Comparison of ENCODE assay signal across 8 cellular contexts in the genomic region with DNA sequence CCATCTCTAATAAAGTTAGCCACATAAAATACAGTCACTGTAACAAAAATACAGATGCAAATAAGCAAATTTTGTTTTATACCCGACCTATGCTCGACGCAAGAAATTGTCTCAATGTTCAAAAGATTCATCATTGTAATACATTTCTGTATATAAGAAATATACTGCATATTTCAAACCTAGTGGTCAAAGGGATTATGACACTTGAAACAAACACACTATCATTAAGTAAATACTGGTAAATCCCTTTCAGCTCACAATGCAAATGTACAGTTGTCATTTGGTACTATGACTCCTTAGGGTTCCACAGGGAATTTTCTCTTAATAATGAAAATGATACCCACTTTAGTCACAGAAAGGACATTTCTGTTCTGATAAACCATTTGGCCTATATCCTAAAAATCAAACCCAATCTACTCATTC. TPM values are rescaled to one million over a fixed set of nuclear protein-coding genes. Genes with fewer than 3 reads are reported as not detected.
A peak's percentile ranks its signal among the peaks of the same experiment; 100 is the strongest.
DNase-seq lines count a peak whose midpoint lies in the region; ATAC-seq, FAIRE-seq and TF ChIP-seq lines count a peak whose summit lies in the region.

No MANE protein-coding gene starts in this region.

- H3K36me3 Mint-ChIP-seq in IgD-negative memory B cell, result no peaks in the 10 kb centered on the region
- H3K36me3 Mint-ChIP-seq in activated T-helper 2 cell treated with anti-CD3 and anti-CD28 coated beads, Interferon-gamma antibody, Interleukin-2, Interleukin-4, amounts not matched to agents 10 μg/mL and 5 μg/mL and 100 μg/mL, durations not matched to agents 14 hours and 24 hours and 36 hours (ENCODE audit: low read depth), result peaks cover 10% of the 10 kb centered on the region

- peak; percentile 19 for FAIRE-seq in kidney (lab: Jason Lieb, UNC)

- TF ChIP-seq EP300 in upper lobe of left lung (IDR thresholded peaks at IDR 0.05), result no peak

- H3K27ac ChIP-seq in kidney (ENCODE audit: low read depth in 2 of 2, low read length in 2 of 2) (no peak overlapping the region), upper lobe of left lung (peak overlapping the region in 1 of 4 donors; percentile 99)

- peak overlapping the region; percentile 87 to 100 (median 99) for H3K27ac Mint-ChIP-seq in IgD-negative memory B cell
- peak overlapping the region; percentile 100 for H3K27ac Mint-ChIP-seq in activated T-helper 2 cell treated with anti-CD3 and anti-CD28 coated beads, Interferon-gamma antibody, Interleukin-2, Interleukin-4, amounts not matched to agents 10 μg/mL and 5 μg/mL and 100 μg/mL, durations not matched to agents 14 hours and 24 hours and 36 hours

- H3K9me3 Mint-ChIP-seq in IgD-negative memory B cell, result peaks cover 0 to 2% (median 0%) of the 10 kb centered on the region in 3 donors
- no peaks in the 10 kb centered on the region for H3K9me3 Mint-ChIP-seq in activated T-helper 2 cell treated with anti-CD3 and anti-CD28 coated beads, Interferon-gamma antibody, Interleukin-2, Interleukin-4, amounts not matched to agents 10 μg/mL and 5 μg/mL and 100 μg/mL, durations not matched to agents 14 hours and 24 hours and 36 hours

- peaks cover 37 to 47% (median 40%) of the 10 kb centered on the region in 3 donors for H3K4me1 Mint-ChIP-seq in IgD-negative memory B cell
- H3K4me1 Mint-ChIP-seq in activated T-helper 2 cell treated with anti-CD3 and anti-CD28 coated beads, Interferon-gamma antibody, Interleukin-2, Interleukin-4, amounts not matched to agents 10 μg/mL and 5 μg/mL and 100 μg/mL, durations not matched to agents 14 hours and 24 hours and 36 hours (ENCODE audit: low read depth), result peaks cover 59% of the 10 kb centered on the region

- WGBS in upper lobe of left lung, 2 donors, result 68 to 69% methylated on average over 3 of the region's 3 CpGs

- no peak for TF ChIP-seq POLR2A in upper lobe of left lung (IDR thresholded peaks at IDR 0.05)

- peak; percentile 37 for DNase-seq in DMS79 treated with DMSO at 0.1 percent for 48 hours (lab: John Stamatoyannopoulos, UW)
- no peak for DNase-seq in activated T-helper 2 cell treated with anti-CD3 and anti-CD28 coated beads, Interferon-gamma antibody, Interleukin-2, Interleukin-4, amounts not matched to agents 10 μg/mL and 5 μg/mL and 100 μg/mL, durations not matched to agents 14 hours and 24 hours and 36 hours (ENCODE audit: low spot score)
- no peak for DNase-seq in kidney
- DNase-seq in upper lobe of left lung, result no peak
- DNase-seq in foreskin melanocyte, result no peak

- ATAC-seq in upper lobe of left lung (ENCODE audit: low FRiP score in 2 of 2) (no peak), GM21717 (IDR thresholded peaks at IDR 0.05; ENCODE audit: unreplicated experiment) (no peak), GM21528 (IDR thresholded peaks at IDR 0.05; ENCODE audit: low FRiP score, unreplicated experiment) (no peak)

- intact Hi-C loops in activated T-helper 2 cell treated with anti-CD3 and anti-CD28 coated beads, Interferon-gamma antibody, Interleukin-2, Interleukin-4, amounts not matched to agents 10 μg/mL and 5 μg/mL and 100 μg/mL, durations not matched to agents 14 hours and 24 hours and 36 hours (cut with micrococcal nuclease), result loop anchor here (5.0 to 10.0 kb wide), 4 partner anchors 186 to 862 kb away; no protein-coding TSS in a partner anchor
- intact Hi-C loops in kidney (cut with DNase I), result no loop called here

- H3K36me3 ChIP-seq in kidney (ENCODE audit: control insufficient read depth in 1 of 2, insufficient read depth in 2 of 2, low read length in 2 of 2), result no peaks in the 10 kb centered on the region
- H3K36me3 ChIP-seq in upper lobe of left lung, result no peaks in the 10 kb centered on the region

- peak overlapping the region; percentile 24 to 97 (median 66) for H3K4me3 Mint-ChIP-seq in IgD-negative memory B cell
- H3K4me3 Mint-ChIP-seq in activated T-helper 2 cell treated with anti-CD3 and anti-CD28 coated beads, Interferon-gamma antibody, Interleukin-2, Interleukin-4, amounts not matched to agents 10 μg/mL and 5 μg/mL and 100 μg/mL, durations not matched to agents 14 hours and 24 hours and 36 hours (ENCODE audit: low read depth), result peak overlapping the region; percentile 93

- H3K4me3 ChIP-seq in kidney (ENCODE audit: low read length in 2 of 2) (no peak overlapping the region), upper lobe of left lung (no peak overlapping the region)

- H3K9me3 ChIP-seq in kidney (ENCODE audit: control insufficient read depth in 1 of 2, low read length in 2 of 2) (no peaks in the 10 kb centered on the region), upper lobe of left lung (no peaks in the 10 kb centered on the region)

- H3K27me3 Mint-ChIP-seq in IgD-negative memory B cell, result no peaks in the 10 kb centered on the region
- no peaks in the 10 kb centered on the region for H3K27me3 Mint-ChIP-seq in activated T-helper 2 cell treated with anti-CD3 and anti-CD28 coated beads, Interferon-gamma antibody, Interleukin-2, Interleukin-4, amounts not matched to agents 10 μg/mL and 5 μg/mL and 100 μg/mL, durations not matched to agents 14 hours and 24 hours and 36 hours (ENCODE audit: low read depth)

- H3K4me1 ChIP-seq in kidney (ENCODE audit: control insufficient read depth in 1 of 2, insufficient read depth in 1 of 2, low read depth in 1 of 2, low read length in 2 of 2) (peaks cover 0 to 16% of the 10 kb centered on the region in 2 donors), upper lobe of left lung (peaks cover 13 to 16% (median 15%) of the 10 kb centered on the region in 4 donors)

- no peak overlapping the region for H3K9ac ChIP-seq in kidney (ENCODE audit: low read length in 2 of 2)

- H3K27me3 ChIP-seq in upper lobe of left lung, result no peaks in the 10 kb centered on the region

- TF ChIP-seq CTCF in kidney (IDR thresholded peaks at IDR 0.05; ENCODE audit: borderline replicate concordance, extremely low read depth, insufficient read depth) (peak; percentile 12), upper lobe of left lung (IDR thresholded peaks at IDR 0.05) (peak; percentile 35 to 67 (median 53))

RNA-seq across cellular contexts. Expression of gene HIVEP2, which starts 2.2 kb away (rescaled TPM):
- polyA plus RNA-seq in IgD-negative memory B cell, result 5.9 TPM
- 24.3 and 26.1 TPM in 2 replicates for total RNA-seq in activated T-helper 2 cell treated with anti-CD3 and anti-CD28 coated beads, Interferon-gamma antibody, Interleukin-2, Interleukin-4, amounts not matched to agents 10 μg/mL and 5 μg/mL and 100 μg/mL, durations not matched to agents 14 hours and 24 hours and 36 hours
- 26.0 TPM for total RNA-seq in kidney
- 2.4 TPM for polyA plus RNA-seq in kidney (ENCODE audit: insufficient read depth, low read depth, low replicate concordance)
- total RNA-seq in upper lobe of left lung, result 10 to 100 TPM; 10.4 to 32.5 (median 19.6) TPM
